2 cellular contexts compared by ENCODE assay signal in the genomic region with DNA sequence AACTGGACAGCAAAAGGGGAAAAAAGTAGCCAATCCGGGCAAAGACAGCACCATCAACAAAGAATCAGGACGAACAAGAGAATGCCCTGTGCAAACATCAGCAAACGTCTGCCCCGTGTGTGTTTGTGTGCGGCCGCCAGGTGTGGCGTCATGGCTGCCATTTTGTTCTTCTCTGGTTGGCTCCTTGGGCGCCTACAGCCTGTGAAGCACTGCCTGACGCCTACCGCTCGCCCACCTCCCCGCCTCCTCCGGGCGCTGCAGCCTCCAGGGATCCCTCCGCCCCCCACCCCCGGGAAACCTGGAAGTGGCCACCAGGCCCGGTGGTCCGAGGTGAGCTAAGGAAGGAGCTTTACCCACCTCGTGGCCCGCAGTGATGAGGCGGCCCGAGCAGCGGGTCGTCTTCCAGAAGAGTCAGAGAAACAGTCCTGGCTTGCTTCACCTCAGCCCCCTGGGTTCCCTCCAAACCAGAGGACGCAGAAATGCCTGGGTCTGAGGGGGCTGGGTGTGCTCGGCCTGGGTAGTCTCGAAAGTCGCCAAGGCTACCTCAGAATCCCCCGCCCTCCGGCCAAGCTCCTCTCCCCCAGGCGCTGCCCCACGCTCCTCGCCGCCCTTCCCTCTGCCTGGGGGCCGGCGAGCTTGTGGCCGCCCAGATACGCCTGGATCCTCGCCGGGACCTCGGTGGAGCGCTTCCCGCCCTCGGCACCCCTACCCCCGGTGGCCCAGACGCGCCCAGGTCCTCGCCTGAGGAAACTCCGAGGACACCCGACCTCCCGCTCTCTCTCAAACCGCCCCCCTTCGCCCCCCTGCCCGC.
TF ChIP-seq lines count a peak whose summit lies in the region.

No MANE protein-coding gene starts in this region.

TF ChIP-seq in SK-N-SH, 30 proteins besides CTCF, POLR2A, EP300 and RAD21:
- TF ChIP-seq, protein P1, sequence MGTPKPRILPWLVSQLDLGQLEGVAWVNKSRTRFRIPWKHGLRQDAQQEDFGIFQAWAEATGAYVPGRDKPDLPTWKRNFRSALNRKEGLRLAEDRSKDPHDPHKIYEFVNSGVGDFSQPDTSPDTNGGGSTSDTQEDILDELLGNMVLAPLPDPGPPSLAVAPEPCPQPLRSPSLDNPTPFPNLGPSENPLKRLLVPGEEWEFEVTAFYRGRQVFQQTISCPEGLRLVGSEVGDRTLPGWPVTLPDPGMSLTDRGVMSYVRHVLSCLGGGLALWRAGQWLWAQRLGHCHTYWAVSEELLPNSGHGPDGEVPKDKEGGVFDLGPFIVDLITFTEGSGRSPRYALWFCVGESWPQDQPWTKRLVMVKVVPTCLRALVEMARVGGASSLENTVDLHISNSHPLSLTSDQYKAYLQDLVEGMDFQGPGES (IDR thresholded peaks at IDR 0.05; ENCODE audit: low read depth, low read length): no peak
- TF ChIP-seq RFX5 (IDR thresholded peaks at IDR 0.05; ENCODE audit: low read length) (no peak), NFIC (IDR thresholded peaks at IDR 0.05; ENCODE audit: borderline replicate concordance) (no peak), GATA2 (CRISPR knock-in tag; IDR thresholded peaks at IDR 0.05) (no peak), GABPA (IDR thresholded peaks at IDR 0.05; ENCODE audit: low read depth) (no peak), MXI1 (IDR thresholded peaks at IDR 0.05; ENCODE audit: low read depth, low read length) (no peak), RCOR1 (IDR thresholded peaks at IDR 0.05; ENCODE audit: low read length) (no peak), CHD2 (IDR thresholded peaks at IDR 0.05; ENCODE audit: low read length, partially characterized antibody) (no peak), SMC3 (IDR thresholded peaks at IDR 0.05; ENCODE audit: low read depth, low read length) (no peak), TAF1 (IDR thresholded peaks at IDR 0.05; ENCODE audit: borderline replicate concordance, low read depth, low read length) (no peak), POLR2AphosphoS5 (IDR thresholded peaks at IDR 0.05; ENCODE audit: low read depth, low read length) (no peak)
- TF ChIP-seq, protein P2, sequence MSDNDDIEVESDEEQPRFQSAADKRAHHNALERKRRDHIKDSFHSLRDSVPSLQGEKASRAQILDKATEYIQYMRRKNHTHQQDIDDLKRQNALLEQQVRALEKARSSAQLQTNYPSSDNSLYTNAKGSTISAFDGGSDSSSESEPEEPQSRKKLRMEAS (IDR thresholded peaks at IDR 0.05; ENCODE audit: low read depth): no peak
- TF ChIP-seq, protein P3, sequence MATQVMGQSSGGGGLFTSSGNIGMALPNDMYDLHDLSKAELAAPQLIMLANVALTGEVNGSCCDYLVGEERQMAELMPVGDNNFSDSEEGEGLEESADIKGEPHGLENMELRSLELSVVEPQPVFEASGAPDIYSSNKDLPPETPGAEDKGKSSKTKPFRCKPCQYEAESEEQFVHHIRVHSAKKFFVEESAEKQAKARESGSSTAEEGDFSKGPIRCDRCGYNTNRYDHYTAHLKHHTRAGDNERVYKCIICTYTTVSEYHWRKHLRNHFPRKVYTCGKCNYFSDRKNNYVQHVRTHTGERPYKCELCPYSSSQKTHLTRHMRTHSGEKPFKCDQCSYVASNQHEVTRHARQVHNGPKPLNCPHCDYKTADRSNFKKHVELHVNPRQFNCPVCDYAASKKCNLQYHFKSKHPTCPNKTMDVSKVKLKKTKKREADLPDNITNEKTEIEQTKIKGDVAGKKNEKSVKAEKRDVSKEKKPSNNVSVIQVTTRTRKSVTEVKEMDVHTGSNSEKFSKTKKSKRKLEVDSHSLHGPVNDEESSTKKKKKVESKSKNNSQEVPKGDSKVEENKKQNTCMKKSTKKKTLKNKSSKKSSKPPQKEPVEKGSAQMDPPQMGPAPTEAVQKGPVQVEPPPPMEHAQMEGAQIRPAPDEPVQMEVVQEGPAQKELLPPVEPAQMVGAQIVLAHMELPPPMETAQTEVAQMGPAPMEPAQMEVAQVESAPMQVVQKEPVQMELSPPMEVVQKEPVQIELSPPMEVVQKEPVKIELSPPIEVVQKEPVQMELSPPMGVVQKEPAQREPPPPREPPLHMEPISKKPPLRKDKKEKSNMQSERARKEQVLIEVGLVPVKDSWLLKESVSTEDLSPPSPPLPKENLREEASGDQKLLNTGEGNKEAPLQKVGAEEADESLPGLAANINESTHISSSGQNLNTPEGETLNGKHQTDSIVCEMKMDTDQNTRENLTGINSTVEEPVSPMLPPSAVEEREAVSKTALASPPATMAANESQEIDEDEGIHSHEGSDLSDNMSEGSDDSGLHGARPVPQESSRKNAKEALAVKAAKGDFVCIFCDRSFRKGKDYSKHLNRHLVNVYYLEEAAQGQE (IDR thresholded peaks at IDR 0.05; ENCODE audit: low read depth, low read length): no peak
- TF ChIP-seq, protein P4, sequence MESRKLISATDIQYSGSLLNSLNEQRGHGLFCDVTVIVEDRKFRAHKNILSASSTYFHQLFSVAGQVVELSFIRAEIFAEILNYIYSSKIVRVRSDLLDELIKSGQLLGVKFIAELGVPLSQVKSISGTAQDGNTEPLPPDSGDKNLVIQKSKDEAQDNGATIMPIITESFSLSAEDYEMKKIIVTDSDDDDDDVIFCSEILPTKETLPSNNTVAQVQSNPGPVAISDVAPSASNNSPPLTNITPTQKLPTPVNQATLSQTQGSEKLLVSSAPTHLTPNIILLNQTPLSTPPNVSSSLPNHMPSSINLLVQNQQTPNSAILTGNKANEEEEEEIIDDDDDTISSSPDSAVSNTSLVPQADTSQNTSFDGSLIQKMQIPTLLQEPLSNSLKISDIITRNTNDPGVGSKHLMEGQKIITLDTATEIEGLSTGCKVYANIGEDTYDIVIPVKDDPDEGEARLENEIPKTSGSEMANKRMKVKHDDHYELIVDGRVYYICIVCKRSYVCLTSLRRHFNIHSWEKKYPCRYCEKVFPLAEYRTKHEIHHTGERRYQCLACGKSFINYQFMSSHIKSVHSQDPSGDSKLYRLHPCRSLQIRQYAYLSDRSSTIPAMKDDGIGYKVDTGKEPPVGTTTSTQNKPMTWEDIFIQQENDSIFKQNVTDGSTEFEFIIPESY (IDR thresholded peaks at IDR 0.05; ENCODE audit: borderline replicate concordance, low read depth): no peak
TF ChIP-seq in SK-N-SH: peak in this region for 0.

TF ChIP-seq in SK-N-SH treated with all-trans-retinoic acid at 6 μM for 48 hours, 23 proteins besides CTCF, POLR2A, EP300 and RAD21 (continued from another document):
- TF ChIP-seq TOX (CRISPR knock-in tag; IDR thresholded peaks at IDR 0.05; ENCODE audit: borderline replicate concordance) (no peak), ESRRG (CRISPR knock-in tag; IDR thresholded peaks at IDR 0.05) (no peak)
TF ChIP-seq in SK-N-SH treated with all-trans-retinoic acid at 6 μM for 48 hours: peak in this region for 0.
